Comparison of ENCODE assay signal across 2 cellular contexts in genomic region chr13:32538234-32538620, GRCh38.
TF ChIP-seq lines count a peak whose summit lies in the region.

No MANE protein-coding gene starts in this region.

TF ChIP-seq in SK-N-SH, 30 proteins besides CTCF, POLR2A, EP300 and RAD21:
- TF ChIP-seq NRF1 (IDR thresholded peaks at IDR 0.05; ENCODE audit: low read depth, low read length) (no peak), EZH2phosphoT487 (IDR thresholded peaks at IDR 0.05; ENCODE audit: borderline replicate concordance, low read depth) (no peak), USF1 (IDR thresholded peaks at IDR 0.05; ENCODE audit: borderline replicate concordance, low read depth) (no peak), ELF1 (IDR thresholded peaks at IDR 0.05) (no peak), YY1 (IDR thresholded peaks at IDR 0.05; ENCODE audit: low read depth) (no peak), TCF12 (IDR thresholded peaks at IDR 0.05) (no peak), FOSL2 (IDR thresholded peaks at IDR 0.05; ENCODE audit: borderline replicate concordance, low read depth) (no peak), CHD2 (IDR thresholded peaks at IDR 0.05; ENCODE audit: low read length, partially characterized antibody) (no peak), TEAD4 (IDR thresholded peaks at IDR 0.05; ENCODE audit: borderline replicate concordance, insufficient read depth) (no peak), ZBTB33 (IDR thresholded peaks at IDR 0.05; ENCODE audit: borderline replicate concordance, low read depth) (no peak), JUND (IDR thresholded peaks at IDR 0.05) (no peak), REST (IDR thresholded peaks at IDR 0.05; ENCODE audit: low read depth, low read length) (no peak), FOXM1 (IDR thresholded peaks at IDR 0.05; ENCODE audit: low read depth) (no peak), NFIC (IDR thresholded peaks at IDR 0.05; ENCODE audit: borderline replicate concordance) (no peak), RCOR1 (IDR thresholded peaks at IDR 0.05; ENCODE audit: low read length) (no peak), MEF2A (IDR thresholded peaks at IDR 0.05; ENCODE audit: borderline replicate concordance, low read depth) (no peak), GABPA (IDR thresholded peaks at IDR 0.05; ENCODE audit: low read depth) (no peak), IRF3 (IDR thresholded peaks at IDR 0.05; ENCODE audit: low read depth, low read length) (no peak), SMC3 (IDR thresholded peaks at IDR 0.05; ENCODE audit: low read depth, low read length) (no peak)
TF ChIP-seq in SK-N-SH: peak in this region for 0.

TF ChIP-seq in endothelial cell of umbilical vein, 7 proteins besides CTCF, POLR2A, EP300 and RAD21:
- TF ChIP-seq GATA2 (IDR thresholded peaks at IDR 0.05; ENCODE audit: insufficient read depth, insufficient read length, low read depth, low read length) (no peak), EZH2 (IDR thresholded peaks at IDR 0.05; ENCODE audit: borderline replicate concordance, low read depth, low read length, severe bottlenecking) (no peak), JUN (IDR thresholded peaks at IDR 0.05; ENCODE audit: borderline replicate concordance, insufficient read depth, insufficient read length, low read depth) (no peak), MYC (IDR thresholded peaks at IDR 0.05; ENCODE audit: low read depth, low read length) (no peak), POLR2AphosphoS5 (IDR thresholded peaks at IDR 0.05; ENCODE audit: insufficient read depth, low read depth, low read length) (no peak), FOS (IDR thresholded peaks at IDR 0.05; ENCODE audit: borderline replicate concordance, insufficient read depth, low read length) (no peak)
